Comparison of ENCODE assay signal across 27 cellular contexts in the genomic region with DNA sequence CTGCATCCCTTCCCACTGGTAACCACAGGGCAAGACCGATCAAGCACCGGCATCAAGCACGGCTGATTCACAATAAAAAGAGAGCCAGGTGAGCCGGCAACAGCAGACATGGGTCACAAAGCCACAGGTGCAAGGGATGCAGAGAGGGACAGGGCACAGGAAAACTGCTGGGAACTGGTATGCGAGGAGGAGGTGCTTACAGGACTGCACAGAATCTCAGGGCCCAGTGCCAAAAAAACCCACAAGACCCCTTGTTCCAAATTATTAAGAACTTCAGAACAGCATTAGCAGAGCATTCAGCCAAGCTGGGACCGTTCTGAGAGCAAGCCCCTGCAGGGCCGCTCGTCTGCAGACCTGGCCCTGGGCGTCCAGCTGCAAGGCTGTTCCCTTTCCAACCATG.
"Had no signal": no experiment of that assay in that cellular context is flagged by ENCODE, and none has a peak within 500 bp of the region (broad histone marks: within the 10 kb centered on the region; RNA-seq: fewer than 3 reads in every experiment).

No MANE protein-coding gene starts in this region.

- H3K27ac ChIP-seq: Peyer's patch, RWPE1 had no signal

- H3K9me3 ChIP-seq: MG63, Peyer's patch had no signal

- H3K4me1 Mint-ChIP-seq: activated naive CD4-positive, alpha-beta T cell treated with anti-CD3 and anti-CD28 coated beads, Interleukin-2, amount 50 U/mL, for 24 hours; WTC11 had no signal

- H3K4me3 ChIP-seq: MG63, Peyer's patch had no signal

- H3K36me3 ChIP-seq: MG63, Peyer's patch had no signal

- ATAC-seq: activated CD8-positive, alpha-beta T cell treated with anti-CD3 and anti-CD28 coated beads, Interleukin-2, amount 10 ng/mL, durations not matched to agents 7 days and 5 days; activated T-cell treated with anti-CD3 and anti-CD28 coated beads, Interleukin-2, amount 50 U/mL, for 72 hours; WTC11 had no signal

- DNase-seq: activated CD4-positive, alpha-beta T cell treated with anti-CD3 and anti-CD28 coated beads for 48 hours; activated CD4-positive, alpha-beta T cell treated with anti-CD3 and anti-CD28 coated beads, Interleukin-2, amount 50 U/mL, for 4 hours; activated CD4-positive, CD25-positive, alpha-beta regulatory T cell treated with anti-CD3 and anti-CD28 coated beads, Interleukin-2, amount 50 U/mL, for 72 hours; activated CD8-positive, alpha-beta T cell treated with anti-CD3 and anti-CD28 coated beads, Interleukin-2, amount 10 ng/mL, durations not matched to agents 7 days and 5 days; activated naive CD4-positive, alpha-beta T cell; activated T-cell treated with anti-CD3 and anti-CD28 coated beads, Interleukin-2, amount 50 U/mL, for 72 hours; aorta; central memory CD4-positive, alpha-beta T cell; MG63; MV-4-11; NCI-H1092 treated with DMSO at 0.1 percent for 48 hours; NCI-H1436 treated with DMSO at 0.1 percent for 48 hours; NCI-H1930; NCI-H2171; NCI-H2227 treated with DMSO at 0.1 percent for 48 hours; NCI-H446 treated with DMSO at 0.1 percent for 48 hours; NCI-H526; NCI-H774; NK-92 treated with Interleukin-12 subunit alpha and Interleukin-12 subunit beta, amount 100 ng/mL, for 24 hours; Peyer's patch; SHP77 treated with DMSO at 0.1 percent for 48 hours had no signal

- H3K9me3 Mint-ChIP-seq: activated naive CD4-positive, alpha-beta T cell treated with anti-CD3 and anti-CD28 coated beads, Interleukin-2, amount 50 U/mL, for 24 hours; activated T-cell treated with anti-CD3 and anti-CD28 coated beads, Interleukin-2, amount 50 U/mL, for 72 hours; activated T-helper 2 cell treated with anti-CD3 and anti-CD28 coated beads, Interferon-gamma antibody, Interleukin-2, Interleukin-4, amounts not matched to agents 10 μg/mL and 5 μg/mL and 100 μg/mL, durations not matched to agents 14 hours and 24 hours and 36 hours; T-helper 1 cell treated with Interleukin-12 subunit alpha and Interleukin-12 subunit beta and Interleukin-4 antibody, amounts not matched to agents 30 μg/mL and 1 μg/mL, for 36 hours had no signal

- H3K4me1 ChIP-seq: Peyer's patch had no signal

- H3K27me3 Mint-ChIP-seq: activated naive CD4-positive, alpha-beta T cell treated with anti-CD3 and anti-CD28 coated beads, Interleukin-2, amount 50 U/mL, for 24 hours had no signal

- H3K27ac Mint-ChIP-seq: activated CD8-positive, alpha-beta T cell treated with anti-CD3 and anti-CD28 coated beads, Interleukin-2, amount 10 ng/mL, durations not matched to agents 7 days and 5 days; activated naive CD4-positive, alpha-beta T cell treated with anti-CD3 and anti-CD28 coated beads, Interleukin-2, amount 50 U/mL, for 24 hours; activated T-cell treated with anti-CD3 and anti-CD28 coated beads, Interleukin-2, amount 50 U/mL, for 72 hours; activated T-helper 2 cell treated with anti-CD3 and anti-CD28 coated beads, Interferon-gamma antibody, Interleukin-2, Interleukin-4, amounts not matched to agents 10 μg/mL and 5 μg/mL and 100 μg/mL, durations not matched to agents 14 hours and 24 hours and 36 hours; T-helper 1 cell treated with Interleukin-12 subunit alpha and Interleukin-12 subunit beta and Interleukin-4 antibody, amounts not matched to agents 30 μg/mL and 1 μg/mL, for 36 hours; WTC11 had no signal

- H3K36me3 Mint-ChIP-seq: activated naive CD4-positive, alpha-beta T cell treated with anti-CD3 and anti-CD28 coated beads, Interleukin-2, amount 50 U/mL, for 24 hours; WTC11 had no signal

- H3K27me3 ChIP-seq: MG63, Peyer's patch had no signal

- H3K4me3 Mint-ChIP-seq: activated CD8-positive, alpha-beta T cell treated with anti-CD3 and anti-CD28 coated beads, Interleukin-2, amount 10 ng/mL, durations not matched to agents 7 days and 5 days; activated naive CD4-positive, alpha-beta T cell treated with anti-CD3 and anti-CD28 coated beads, Interleukin-2, amount 50 U/mL, for 24 hours; activated T-cell treated with anti-CD3 and anti-CD28 coated beads, Interleukin-2, amount 50 U/mL, for 72 hours; T-helper 1 cell treated with Interleukin-12 subunit alpha and Interleukin-12 subunit beta and Interleukin-4 antibody, amounts not matched to agents 30 μg/mL and 1 μg/mL, for 36 hours; WTC11 had no signal

- FAIRE-seq: bronchial epithelial cell had no signal
